13 cellular contexts compared by ENCODE assay signal in the genomic region with DNA sequence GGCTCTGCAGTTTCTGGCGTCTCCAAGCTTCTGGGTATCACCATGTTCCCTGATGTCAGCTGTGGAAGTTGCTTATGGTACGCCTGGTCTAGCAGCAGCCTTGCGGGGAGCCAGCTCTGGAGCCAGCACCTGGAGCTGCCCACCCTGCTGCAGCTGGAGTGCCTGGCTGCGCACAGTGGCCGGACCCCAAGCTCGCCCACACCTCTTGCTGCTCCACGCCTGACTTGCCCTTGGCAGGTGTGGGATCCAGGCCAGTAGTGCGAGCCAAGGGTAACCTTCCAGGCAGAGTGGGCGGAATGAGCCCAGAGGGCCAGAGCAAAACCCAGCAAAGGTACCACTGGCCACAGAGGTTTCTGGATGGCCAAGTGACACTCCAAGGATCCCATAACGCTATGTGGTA. TPM values are rescaled to one million over a fixed set of nuclear protein-coding genes. Genes with fewer than 3 reads are reported as not detected.
DNase-seq lines count a peak whose midpoint lies in the region; ATAC-seq and TF ChIP-seq lines count a peak whose summit lies in the region.
"Had no signal": no experiment of that assay in that cellular context is flagged by ENCODE, and none has a peak within 500 bp of the region (broad histone marks: within the 10 kb centered on the region; RNA-seq: fewer than 3 reads in every experiment).

No MANE protein-coding gene starts in this region.

- TF ChIP-seq CTCF in type B pancreatic cell (conservative IDR thresholded peaks at IDR 0.05) = no peak
- TF ChIP-seq CTCF in CD14-positive monocyte (IDR thresholded peaks at IDR 0.05) = no peak

- no peaks in the 10 kb centered on the region for H3K36me3 Mint-ChIP-seq in IgD-negative memory B cell
- H3K36me3 Mint-ChIP-seq in activated T-helper 17 cell treated with anti-CD3 and anti-CD28 coated beads, Interleukin-2, amount 50 U/mL, for 72 hours (ENCODE audit: low read depth) = no peaks in the 10 kb centered on the region
- no peaks in the 10 kb centered on the region for H3K36me3 Mint-ChIP-seq in naive B cell
- no peaks in the 10 kb centered on the region for H3K36me3 Mint-ChIP-seq in type B pancreatic cell
- H3K36me3 Mint-ChIP-seq in CD14-positive monocyte = peaks cover 0 to 10% of the 10 kb centered on the region in 2 donors

- no peak for ATAC-seq in activated T-helper 17 cell treated with anti-CD3 and anti-CD28 coated beads, Interleukin-2, amount 50 U/mL, for 72 hours (replicated peaks)
- ATAC-seq in naive B cell (ENCODE audit: low read depth in 2 of 2) = no peak

- H3K27ac Mint-ChIP-seq in IgD-negative memory B cell = no peak overlapping the region
- no peak overlapping the region for H3K27ac Mint-ChIP-seq in activated T-helper 17 cell treated with anti-CD3 and anti-CD28 coated beads, Interleukin-2, amount 50 U/mL, for 72 hours
- H3K27ac Mint-ChIP-seq in naive B cell = peak overlapping the region in 1 of 6 donors; percentile 85
- H3K27ac Mint-ChIP-seq in type B pancreatic cell = no peak overlapping the region
- H3K27ac Mint-ChIP-seq in CD14-positive monocyte = no peak overlapping the region
- H3K27ac Mint-ChIP-seq: CD4-positive, alpha-beta T cell had no signal

- H3K4me1 Mint-ChIP-seq in IgD-negative memory B cell = peaks cover 0 to 2% (median 0%) of the 10 kb centered on the region in 3 donors
- peaks cover 3% of the 10 kb centered on the region for H3K4me1 Mint-ChIP-seq in activated T-helper 17 cell treated with anti-CD3 and anti-CD28 coated beads, Interleukin-2, amount 50 U/mL, for 72 hours
- H3K4me1 Mint-ChIP-seq in naive B cell = peaks cover 0 to 10% (median 0%) of the 10 kb centered on the region in 3 donors
- H3K4me1 Mint-ChIP-seq in type B pancreatic cell (ENCODE audit: unreplicated experiment) = no peaks in the 10 kb centered on the region
- H3K4me1 Mint-ChIP-seq in CD14-positive monocyte = peaks cover 15% of the 10 kb centered on the region

- intact Hi-C loops in CD14-positive monocyte (cut with micrococcal nuclease) = no loop called here

- no peaks in the 10 kb centered on the region for H3K9me3 Mint-ChIP-seq in IgD-negative memory B cell
- H3K9me3 Mint-ChIP-seq in activated T-helper 17 cell treated with anti-CD3 and anti-CD28 coated beads, Interleukin-2, amount 50 U/mL, for 72 hours = no peaks in the 10 kb centered on the region
- no peaks in the 10 kb centered on the region for H3K9me3 Mint-ChIP-seq in naive B cell
- no peaks in the 10 kb centered on the region for H3K9me3 Mint-ChIP-seq in type B pancreatic cell
- peaks cover 0 to 6% (median 0%) of the 10 kb centered on the region in 7 donors for H3K9me3 Mint-ChIP-seq in CD14-positive monocyte
- H3K9me3 Mint-ChIP-seq: CD4-positive, alpha-beta T cell had no signal

- DNase-seq in naive B cell (no peak), type B pancreatic cell (ENCODE audit: extremely low spot score, unreplicated experiment) (no peak), GM19238 (ENCODE audit: insufficient read length, low spot score) (no peak), CD14-positive monocyte (ENCODE audit: low spot score) (no peak), NCI-H510A treated with DMSO at 0.1 percent for 48 hours (lab: John Stamatoyannopoulos, UW) (no peak)
- DNase-seq: Calu3; CD4-positive, alpha-beta T cell; HCEC 1CT; NCI-H1436; NCI-H2029 treated with DMSO at 0.1 percent for 48 hours; NCI-H510A had no signal

- peaks cover 4% of the 10 kb centered on the region for H3K27me3 Mint-ChIP-seq in IgD-negative memory B cell
- peaks cover 13% of the 10 kb centered on the region for H3K27me3 Mint-ChIP-seq in activated T-helper 17 cell treated with anti-CD3 and anti-CD28 coated beads, Interleukin-2, amount 50 U/mL, for 72 hours
- peaks cover 6 to 21% (median 12%) of the 10 kb centered on the region in 3 donors for H3K27me3 Mint-ChIP-seq in naive B cell
- peaks cover 3% of the 10 kb centered on the region for H3K27me3 Mint-ChIP-seq in type B pancreatic cell
- H3K27me3 Mint-ChIP-seq in CD14-positive monocyte (ENCODE audit: low read depth in 3 of 3) = peaks cover 30 to 37% (median 33%) of the 10 kb centered on the region in 3 donors

- H3K4me3 Mint-ChIP-seq in IgD-negative memory B cell = peak overlapping the region; percentile 61 to 88 (median 82)
- peak overlapping the region; percentile 21 for H3K4me3 Mint-ChIP-seq in activated T-helper 17 cell treated with anti-CD3 and anti-CD28 coated beads, Interleukin-2, amount 50 U/mL, for 72 hours
- H3K4me3 Mint-ChIP-seq in naive B cell = peak overlapping the region in 5 of 8 donors; percentile 72 to 80 (median 77)
- H3K4me3 Mint-ChIP-seq in type B pancreatic cell = peak overlapping the region; percentile 60
- H3K4me3 Mint-ChIP-seq in CD14-positive monocyte = peak overlapping the region in 1 of 2 donors; percentile 93
- H3K4me3 Mint-ChIP-seq: CD4-positive, alpha-beta T cell had no signal

RNA-seq across cellular contexts. Expression of a gene that starts 13.2 kb away (rescaled TPM):
- 3.8 TPM for polyA plus RNA-seq in IgD-negative memory B cell
- total RNA-seq in activated T-helper 17 cell treated with anti-CD3 and anti-CD28 coated beads, Interleukin-2, amount 50 U/mL, for 72 hours = 1 to 10 TPM; 1.0 to 1.4 TPM
- under 1 TPM in 5 of 6 donors, not detected in 1; 0.04 to 0.56 (median 0.18) TPM for polyA plus RNA-seq in naive B cell (ENCODE audit: low read depth in 6 of 6)
- total RNA-seq in type B pancreatic cell (ENCODE audit: low replicate concordance) = 6.0 and 8.1 TPM in 2 replicates
- polyA plus RNA-seq in CD14-positive monocyte = not detected
